In the genomic region with DNA sequence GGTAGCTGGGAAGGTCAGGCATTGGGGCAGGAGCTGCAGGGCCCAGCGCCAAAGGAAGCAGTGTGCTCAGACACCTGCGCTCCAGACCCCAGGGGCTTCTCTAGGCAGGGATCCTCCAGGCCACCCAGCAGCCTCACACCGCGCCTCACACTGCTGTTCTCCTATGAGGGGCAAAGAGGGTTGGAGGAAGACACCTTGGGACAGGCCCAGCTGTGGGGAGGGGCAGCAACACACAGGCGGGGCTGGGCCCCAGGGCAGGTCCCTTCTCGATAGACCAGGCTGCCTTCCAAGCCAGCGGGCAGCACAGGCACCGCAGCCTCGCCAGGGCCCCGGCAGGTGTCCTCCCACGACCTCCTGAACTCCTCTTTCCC, we compare ENCODE assay signal across 1 cellular context.
TF ChIP-seq lines count a peak whose summit lies in the region.

No MANE protein-coding gene starts in this region.

TF ChIP-seq in IMR-90, 13 proteins besides CTCF, POLR2A, EP300 and RAD21:
- TF ChIP-seq MAZ (IDR thresholded peaks at IDR 0.05; ENCODE audit: borderline replicate concordance, low read depth, low read length) (no peak), RCOR1 (IDR thresholded peaks at IDR 0.05; ENCODE audit: insufficient replicate concordance, low read length) (no peak), CEBPB (IDR thresholded peaks at IDR 0.05; ENCODE audit: low read depth, low read length) (no peak), CHD1 (IDR thresholded peaks at IDR 0.05; ENCODE audit: low read depth, low read length) (no peak), BHLHE40 (IDR thresholded peaks at IDR 0.05; ENCODE audit: low read depth, low read length) (no peak), USF2 (IDR thresholded peaks at IDR 0.05; ENCODE audit: low read depth, low read length) (no peak), NFE2L2 (IDR thresholded peaks at IDR 0.05; ENCODE audit: low read depth, low read length) (no peak)
